34 cellular contexts compared by ENCODE assay signal in genomic region chr7:154345093-154345492, GRCh38.
"Had no signal": no experiment of that assay in that cellular context is flagged by ENCODE, and none has a peak within 500 bp of the region (broad histone marks: within the 10 kb centered on the region; RNA-seq: fewer than 3 reads in every experiment).

No MANE protein-coding gene starts in this region.

- H3K4me3 Mint-ChIP-seq: activated naive CD4-positive, alpha-beta T cell treated with anti-CD3 and anti-CD28 coated beads for 36 hours; activated naive CD4-positive, alpha-beta T cell treated with anti-CD3 and anti-CD28 coated beads, Interleukin-2, amount 10 ng/mL, durations not matched to agents 7 days and 5 days; activated naive CD4-positive, alpha-beta T cell treated with anti-CD3 and anti-CD28 coated beads, Interleukin-2, amount 50 U/mL, for 24 hours; activated naive CD8-positive, alpha-beta T cell; activated naive CD8-positive, alpha-beta T cell treated with anti-CD3 and anti-CD28 coated beads for 36 hours; activated naive CD8-positive, alpha-beta T cell treated with anti-CD3 and anti-CD28 coated beads, Interleukin-2, amount 10 ng/mL, durations not matched to agents 7 days and 5 days; activated naive CD8-positive, alpha-beta T cell treated with anti-CD3 and anti-CD28 coated beads, Interleukin-2, amount 50 U/mL, for 24 hours; activated T-cell treated with anti-CD3 and anti-CD28 coated beads, Interleukin-2, amount 50 U/mL, for 24 hours; activated T-cell treated with anti-CD3 and anti-CD28 coated beads, Interleukin-2, amount 50 U/mL, for 4 hours; activated T-cell treated with anti-CD3 and anti-CD28 coated beads, Interleukin-2, amount 50 U/mL, for 72 hours; activated T-helper 1 cell treated with anti-CD3 and anti-CD28 coated beads, Interleukin-12 subunit alpha, Interleukin-12 subunit beta, Interleukin-2, Interleukin-4 antibody, amounts not matched to agents 30 ng/mL and 10 ng/mL and 1 ng/mL, durations not matched to agents 14 hours and 24 hours and 36 hours; activated T-helper 17 cell treated with anti-CD3 and anti-CD28 coated beads, Interleukin-2, amount 50 U/mL, for 72 hours; brain; central memory CD8-positive, alpha-beta T cell had no signal

- H3K36me3 Mint-ChIP-seq: activated naive CD4-positive, alpha-beta T cell treated with anti-CD3 and anti-CD28 coated beads, Interleukin-2, amount 10 ng/mL, durations not matched to agents 7 days and 5 days; activated naive CD4-positive, alpha-beta T cell treated with anti-CD3 and anti-CD28 coated beads, Interleukin-2, amount 50 U/mL, for 24 hours; activated naive CD8-positive, alpha-beta T cell; activated naive CD8-positive, alpha-beta T cell treated with anti-CD3 and anti-CD28 coated beads for 36 hours; activated naive CD8-positive, alpha-beta T cell treated with anti-CD3 and anti-CD28 coated beads, Interleukin-2, amount 10 ng/mL, durations not matched to agents 7 days and 5 days had no signal

- ATAC-seq: activated naive CD4-positive, alpha-beta T cell treated with anti-CD3 and anti-CD28 coated beads, Interleukin-2, amount 50 U/mL, for 72 hours; activated naive CD8-positive, alpha-beta T cell treated with anti-CD3 and anti-CD28 coated beads, Interleukin-2, amount 50 U/mL, for 24 hours; activated T-cell treated with anti-CD3 and anti-CD28 coated beads, Interleukin-2, amount 50 U/mL, for 4 hours; activated T-cell treated with anti-CD3 and anti-CD28 coated beads, Interleukin-2, amount 50 U/mL, for 72 hours; activated T-helper 17 cell treated with anti-CD3 and anti-CD28 coated beads, Interleukin-2, amount 50 U/mL, for 72 hours; body of pancreas had no signal

- DNase-seq: activated effector memory CD4-positive, alpha-beta T cell treated with anti-CD3 and anti-CD28 coated beads, Interleukin-2, amount 50 U/mL, for 16 hours; activated effector memory CD4-positive, alpha-beta T cell treated with Interleukin-2 at 50 U/mL for 16 hours; activated gamma-delta T cell; activated gamma-delta T cell treated with Interleukin-2 at 50 U/mL for 16 hours; activated naive CD4-positive, alpha-beta T cell; activated naive CD4-positive, alpha-beta T cell treated with anti-CD3 and anti-CD28 coated beads for 36 hours; activated naive CD4-positive, alpha-beta T cell treated with anti-CD3 and anti-CD28 coated beads, Interleukin-2, amount 10 ng/mL, durations not matched to agents 7 days and 5 days; activated naive CD4-positive, alpha-beta T cell treated with anti-CD3 and anti-CD28 coated beads, Interleukin-2, amount 50 U/mL, for 16 hours; activated naive CD4-positive, alpha-beta T cell treated with Interleukin-2 at 50 U/mL for 16 hours; activated naive CD8-positive, alpha-beta T cell treated with anti-CD3 and anti-CD28 coated beads for 36 hours; activated naive CD8-positive, alpha-beta T cell treated with anti-CD3 and anti-CD28 coated beads, Interleukin-2, amount 10 ng/mL, durations not matched to agents 7 days and 5 days; activated naive CD8-positive, alpha-beta T cell treated with anti-CD3 and anti-CD28 coated beads, Interleukin-2, amount 50 U/mL, for 24 hours; activated T-cell treated with anti-CD3 and anti-CD28 coated beads, Interleukin-2, amount 50 U/mL, for 1 hour; activated T-cell treated with anti-CD3 and anti-CD28 coated beads, Interleukin-2, amount 50 U/mL, for 24 hours; activated T-cell treated with anti-CD3 and anti-CD28 coated beads, Interleukin-2, amount 50 U/mL, for 4 hours; activated T-cell treated with anti-CD3 and anti-CD28 coated beads, Interleukin-2, amount 50 U/mL, for 48 hours; activated T-cell treated with anti-CD3 and anti-CD28 coated beads, Interleukin-2, amount 50 U/mL, for 72 hours; adrenal gland; amniotic stem cell; amygdala; anterior cingulate cortex; aorta; body of pancreas; brain microvascular endothelial cell; central memory CD4-positive, alpha-beta T cell; cerebellar nuclear complex had no signal

- H3K27ac Mint-ChIP-seq: activated naive CD4-positive, alpha-beta T cell treated with anti-CD3 and anti-CD28 coated beads for 36 hours; activated naive CD4-positive, alpha-beta T cell treated with anti-CD3 and anti-CD28 coated beads, Interleukin-2, amount 10 ng/mL, durations not matched to agents 7 days and 5 days; activated naive CD4-positive, alpha-beta T cell treated with anti-CD3 and anti-CD28 coated beads, Interleukin-2, amount 50 U/mL, for 24 hours; activated naive CD4-positive, alpha-beta T cell treated with anti-CD3 and anti-CD28 coated beads, Interleukin-2, amount 50 U/mL, for 72 hours; activated naive CD8-positive, alpha-beta T cell; activated naive CD8-positive, alpha-beta T cell treated with anti-CD3 and anti-CD28 coated beads for 36 hours; activated naive CD8-positive, alpha-beta T cell treated with anti-CD3 and anti-CD28 coated beads, Interleukin-2, amount 10 ng/mL, durations not matched to agents 7 days and 5 days; activated naive CD8-positive, alpha-beta T cell treated with anti-CD3 and anti-CD28 coated beads, Interleukin-2, amount 50 U/mL, for 24 hours; activated T-cell treated with anti-CD3 and anti-CD28 coated beads, Interleukin-2, amount 50 U/mL, for 24 hours; activated T-cell treated with anti-CD3 and anti-CD28 coated beads, Interleukin-2, amount 50 U/mL, for 72 hours; activated T-helper 1 cell treated with anti-CD3 and anti-CD28 coated beads, Interleukin-12 subunit alpha, Interleukin-12 subunit beta, Interleukin-2, Interleukin-4 antibody, amounts not matched to agents 30 ng/mL and 10 ng/mL and 1 ng/mL, durations not matched to agents 14 hours and 24 hours and 36 hours; activated T-helper 17 cell treated with anti-CD3 and anti-CD28 coated beads, Interleukin-2, amount 50 U/mL, for 72 hours; activated T-helper 2 cell treated with anti-CD3 and anti-CD28 coated beads, Interferon-gamma antibody, Interleukin-2, Interleukin-4, amounts not matched to agents 10 μg/mL and 5 μg/mL and 100 μg/mL, durations not matched to agents 14 hours and 24 hours and 36 hours had no signal

- H3K4me1 Mint-ChIP-seq: activated naive CD4-positive, alpha-beta T cell treated with anti-CD3 and anti-CD28 coated beads, Interleukin-2, amount 10 ng/mL, durations not matched to agents 7 days and 5 days; activated naive CD4-positive, alpha-beta T cell treated with anti-CD3 and anti-CD28 coated beads, Interleukin-2, amount 50 U/mL, for 24 hours; activated naive CD8-positive, alpha-beta T cell treated with anti-CD3 and anti-CD28 coated beads for 36 hours; activated naive CD8-positive, alpha-beta T cell treated with anti-CD3 and anti-CD28 coated beads, Interleukin-2, amount 10 ng/mL, durations not matched to agents 7 days and 5 days; activated naive CD8-positive, alpha-beta T cell treated with anti-CD3 and anti-CD28 coated beads, Interleukin-2, amount 50 U/mL, for 24 hours; activated T-helper 17 cell treated with anti-CD3 and anti-CD28 coated beads, Interleukin-2, amount 50 U/mL, for 72 hours; central memory CD8-positive, alpha-beta T cell had no signal
